In genomic region chr19:39397360-39398296, GRCh38 we compare ENCODE assay signal across 8 cellular contexts. TPM values are rescaled to one million over a fixed set of nuclear protein-coding genes. Genes with fewer than 3 reads are reported as not detected.
DNase-seq lines count a peak whose midpoint lies in the region; ATAC-seq and TF ChIP-seq lines count a peak whose summit lies in the region.

No MANE protein-coding gene starts in this region.

- no peaks in the 10 kb centered on the region for H3K27me3 ChIP-seq in BE2C
- no peaks in the 10 kb centered on the region for H3K27me3 ChIP-seq in MG63
- no peaks in the 10 kb centered on the region for H3K27me3 ChIP-seq in testis

- TF ChIP-seq CTCF in BE2C (IDR thresholded peaks at IDR 0.05; ENCODE audit: low read depth, low read length) (peak; percentile 93), omental fat pad (IDR thresholded peaks at IDR 0.05) (peak in 2 of 3 donors; percentile 30 to 56), testis (IDR thresholded peaks at IDR 0.05) (peak; percentile 93 to 97 (median 95))

- H3K9me3 ChIP-seq in BE2C: no peaks in the 10 kb centered on the region
- H3K9me3 ChIP-seq in MG63: no peaks in the 10 kb centered on the region
- no peaks in the 10 kb centered on the region for H3K9me3 ChIP-seq in testis

- in situ Hi-C loops in SK-MEL-5 (cut with HindIII; ENCODE audit: low pct_unique_long_range_greater_than_20kb, low sequenced_read_pairs): no loop called here

- no peak overlapping the region for H3K4me3 ChIP-seq in BE2C (ENCODE audit: low read depth, low read length)
- H3K4me3 ChIP-seq in MG63: no peak overlapping the region
- no peak overlapping the region for H3K4me3 ChIP-seq in testis

- intact Hi-C loops in testis (cut with DNase I; ENCODE audit: low total_unique reads): no loop called here

- H3K4me1 ChIP-seq in BE2C: peaks cover 18% of the 10 kb centered on the region
- peaks cover 22% of the 10 kb centered on the region for H3K4me1 ChIP-seq in testis

- peak overlapping the region; percentile 75 to 90 for H3K27ac ChIP-seq in testis

- no peak for TF ChIP-seq POLR2A in testis (IDR thresholded peaks at IDR 0.05)

- DNase-seq in BE2C (peak; percentile 92), MG63 (peak; percentile 80), SK-MEL-5 (ENCODE audit: low read depth, low spot score) (peak; percentile 81), foreskin melanocyte (peak; percentile 73), omental fat pad (ENCODE audit: low spot score) (peak; percentile 95), testis (peak; percentile 91)
- peak; percentile 83 to 96 (median 95) for DNase-seq in activated naive CD4-positive, alpha-beta T cell (lab: John Stamatoyannopoulos, UW)

- WGBS in testis, 2 donors: 22 to 36% methylated on average over 10 to 17 of the region's 17 CpGs

- peaks cover 9% of the 10 kb centered on the region for H3K36me3 ChIP-seq in BE2C
- H3K36me3 ChIP-seq in MG63: peaks cover 40% of the 10 kb centered on the region
- no peaks in the 10 kb centered on the region for H3K36me3 ChIP-seq in testis (ENCODE audit: low read depth, missing control alignments)

- ATAC-seq in GM19463 (IDR thresholded peaks at IDR 0.05; ENCODE audit: unreplicated experiment): peak; percentile 59
- ATAC-seq in omental fat pad (ENCODE audit: low FRiP score): peak; percentile 58

RNA-seq across cellular contexts. Expression of gene MED29, which starts 6.5 kb away (rescaled TPM):
- polyA plus RNA-seq in BE2C (2012; ENCODE audit: insufficient read depth, insufficient read length, low read depth): 101 TPM
- total RNA-seq in MG63 (2014; rRNA removed; shearing (Covaris generic); ENCODE audit: low replicate concordance): 18.1 and 26.5 TPM in 2 replicates
- 20.9 and 23.2 TPM in 2 replicates for total RNA-seq in SK-MEL-5 (2014; rRNA removed; shearing (Covaris generic))
- 34.9 and 42.6 TPM in 2 replicates for polyA plus RNA-seq in SK-MEL-5 (2015; cell fraction: cytosol; rRNA removed)
- 10.9 and 17.1 TPM in 2 replicates for polyA plus RNA-seq in SK-MEL-5 (2015; cell fraction: nucleus; rRNA removed)
- total RNA-seq in omental fat pad (10 to 100 TPM; 24.5 to 41.3 (median 32.5) TPM), testis (10 to 100 TPM; 46.1 to 53.5 TPM)
- 38.9 TPM for polyA plus RNA-seq in testis (ENCODE audit: insufficient read depth, low read depth, low replicate concordance)

RNA-seq across cellular contexts. Expression of gene PAF1, which starts 6.7 kb away (rescaled TPM):
- polyA plus RNA-seq in BE2C (2012; ENCODE audit: insufficient read depth, insufficient read length, low read depth): 130 TPM
- 62.0 and 62.4 TPM in 2 replicates for total RNA-seq in MG63 (2014; rRNA removed; shearing (Covaris generic); ENCODE audit: low replicate concordance)
- 21.3 and 29.6 TPM in 2 replicates for total RNA-seq in SK-MEL-5 (2014; rRNA removed; shearing (Covaris generic))
- 30.8 and 38.8 TPM in 2 replicates for polyA plus RNA-seq in SK-MEL-5 (2015; cell fraction: cytosol; rRNA removed)
- polyA plus RNA-seq in SK-MEL-5 (2015; cell fraction: nucleus; rRNA removed): 17.8 and 19.6 TPM in 2 replicates
- 10 to 100 TPM; 29.2 to 60.3 (median 53.3) TPM for total RNA-seq in omental fat pad
- total RNA-seq in testis: 10 to 100 TPM; 70.7 to 74.6 TPM
- 154 TPM for polyA plus RNA-seq in testis (ENCODE audit: insufficient read depth, low read depth, low replicate concordance)

RNA-seq across cellular contexts. Expression of gene ZFP36, which starts 9.0 kb away (rescaled TPM):
- 16.7 TPM for polyA plus RNA-seq in BE2C (2012; ENCODE audit: insufficient read depth, insufficient read length, low read depth)
- 0.66 and 1.4 TPM in 2 replicates for total RNA-seq in MG63 (2014; rRNA removed; shearing (Covaris generic); ENCODE audit: low replicate concordance)
- 2.6 and 3.1 TPM in 2 replicates for total RNA-seq in SK-MEL-5 (2014; rRNA removed; shearing (Covaris generic))
- 16.5 and 22.2 TPM in 2 replicates for polyA plus RNA-seq in SK-MEL-5 (2015; cell fraction: cytosol; rRNA removed)
- polyA plus RNA-seq in SK-MEL-5 (2015; cell fraction: nucleus; rRNA removed): 9.3 and 21.1 TPM in 2 replicates
- total RNA-seq in omental fat pad: 100 to 1,000 TPM; 323 to 827 (median 509) TPM
- total RNA-seq in testis: 10 to 100 TPM; 46.4 to 90.9 TPM
- polyA plus RNA-seq in testis (ENCODE audit: insufficient read depth, low read depth, low replicate concordance): 77.7 TPM

RNA-seq across cellular contexts. Expression of gene PLEKHG2, which starts 14.8 kb away (rescaled TPM):
- 35.9 TPM for polyA plus RNA-seq in BE2C (2012; ENCODE audit: insufficient read depth, insufficient read length, low read depth)
- 3.0 and 12.4 TPM in 2 replicates for total RNA-seq in MG63 (2014; rRNA removed; shearing (Covaris generic); ENCODE audit: low replicate concordance)
- total RNA-seq in SK-MEL-5 (2014; rRNA removed; shearing (Covaris generic)): 22.3 and 27.2 TPM in 2 replicates
- polyA plus RNA-seq in SK-MEL-5 (2015; cell fraction: cytosol; rRNA removed): 33.0 and 46.5 TPM in 2 replicates
- polyA plus RNA-seq in SK-MEL-5 (2015; cell fraction: nucleus; rRNA removed): 211 and 212 TPM in 2 replicates
- total RNA-seq in omental fat pad (10 to 100 TPM; 16.5 to 35.3 (median 21.4) TPM), testis (10 to 100 TPM; 22.6 to 32.8 TPM)
- polyA plus RNA-seq in testis (ENCODE audit: insufficient read depth, low read depth, low replicate concordance): 29.2 TPM

RNA-seq across cellular contexts. Expression of gene RPS16, which starts 38.1 kb away (rescaled TPM):
- 3,669 TPM for polyA plus RNA-seq in BE2C (2012; ENCODE audit: insufficient read depth, insufficient read length, low read depth)
- total RNA-seq in MG63 (2014; rRNA removed; shearing (Covaris generic); ENCODE audit: low replicate concordance): 95.9 and 97.8 TPM in 2 replicates
- 66.0 and 110 TPM in 2 replicates for total RNA-seq in SK-MEL-5 (2014; rRNA removed; shearing (Covaris generic))
- 3,833 and 5,160 TPM in 2 replicates for polyA plus RNA-seq in SK-MEL-5 (2015; cell fraction: cytosol; rRNA removed)
- 789 and 970 TPM in 2 replicates for polyA plus RNA-seq in SK-MEL-5 (2015; cell fraction: nucleus; rRNA removed)
- total RNA-seq in omental fat pad (1,000 to 10,000 TPM; 1,153 to 1,681 (median 1,338) TPM), testis (1,000 to 10,000 TPM in 1 of 2 donors, 100 to 1,000 TPM in 1; 628 to 1,122 TPM)
- polyA plus RNA-seq in testis (ENCODE audit: insufficient read depth, low read depth, low replicate concordance): 1,146 TPM

Comparison
In these comparisons a context has a peak if more than half of its experiments do, and no peak if none do; other contexts are left out.
1. CTCF ChIP-seq: peak in every context shown above with its lines; median percentile 95 in testis; 93 in BE2C; 43 in omental fat pad.
2. RNA of gene ZFP36, which starts 9.0 kb away (total RNA-seq): 323 to 827 TPM in omental fat pad and 46.4 to 90.9 TPM in testis; 2.6 to 3.1 TPM in SK-MEL-5 and 0.66 to 1.4 TPM in MG63; every median in the first group is over 10 times any median in the second.
3. Peak in every context shown above with its lines, with median percentiles within 50 percentile points of each other: DNase-seq.